In the genomic region with DNA sequence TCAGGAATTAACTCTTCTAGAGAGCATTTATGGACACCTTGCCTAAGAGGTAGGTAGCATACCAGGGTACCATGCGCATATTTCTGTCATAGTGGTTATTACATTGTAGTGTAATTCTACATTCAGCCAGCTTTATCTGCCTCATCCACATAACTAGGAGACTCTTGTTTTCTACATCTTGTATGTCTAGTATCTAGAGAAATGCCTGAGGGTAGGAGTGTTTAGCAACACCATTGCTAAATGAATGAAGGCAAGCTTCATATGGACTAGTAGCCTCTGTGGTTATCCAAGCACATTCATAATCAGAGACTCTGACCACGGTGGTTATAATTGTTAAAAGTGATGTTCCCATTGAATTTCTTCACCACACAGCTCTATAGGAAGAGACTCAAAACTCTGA, we compare ENCODE assay signal across 23 cellular contexts.
"Had no signal": no experiment of that assay in that cellular context is flagged by ENCODE, and none has a peak within 500 bp of the region (broad histone marks: within the 10 kb centered on the region; RNA-seq: fewer than 3 reads in every experiment).

No MANE protein-coding gene starts in this region.

- H3K4me1 ChIP-seq: colonic mucosa, esophagus muscularis mucosa, esophagus squamous epithelium, foreskin keratinocyte, gastrocnemius medialis, gastroesophageal sphincter, heart left ventricle, heart right ventricle had no signal

- H3K36me3 ChIP-seq: colonic mucosa, esophagus muscularis mucosa, esophagus squamous epithelium, gastrocnemius medialis, gastroesophageal sphincter, heart left ventricle, heart right ventricle had no signal

- DNase-seq: colonic mucosa; cortex of kidney; dermis blood vessel endothelial cell; dorsolateral prefrontal cortex; effector CD4-positive, alpha-beta T cell; effector CD8-positive, alpha-beta T cell; effector memory CD4-positive, alpha-beta T cell; effector memory CD8-positive, alpha-beta T cell; endodermal cell; erythroblast; esophagus squamous epithelium; foreskin fibroblast; foreskin keratinocyte; foreskin melanocyte; gastrocnemius medialis; glutamatergic neuron; head of caudate nucleus; heart left ventricle; heart right ventricle had no signal

- H3K9me3 ChIP-seq: colonic mucosa, esophagus muscularis mucosa, esophagus squamous epithelium, gastrocnemius medialis, gastroesophageal sphincter, heart left ventricle, heart right ventricle had no signal

- H3K27ac ChIP-seq: colonic mucosa, coronary artery, dorsolateral prefrontal cortex, epithelial cell of prostate, esophagus muscularis mucosa, esophagus squamous epithelium, foreskin keratinocyte, gastrocnemius medialis, gastroesophageal sphincter, heart left ventricle, heart right ventricle had no signal

- H3K4me3 ChIP-seq: colonic mucosa, coronary artery, dorsolateral prefrontal cortex, esophagus muscularis mucosa, esophagus squamous epithelium, gastrocnemius medialis, gastroesophageal sphincter, heart left ventricle, heart right ventricle had no signal

- H3K27me3 ChIP-seq: colonic mucosa, dorsolateral prefrontal cortex, foreskin keratinocyte, gastrocnemius medialis had no signal
